Comparison of ENCODE assay signal across 1 cellular context in the genomic region with DNA sequence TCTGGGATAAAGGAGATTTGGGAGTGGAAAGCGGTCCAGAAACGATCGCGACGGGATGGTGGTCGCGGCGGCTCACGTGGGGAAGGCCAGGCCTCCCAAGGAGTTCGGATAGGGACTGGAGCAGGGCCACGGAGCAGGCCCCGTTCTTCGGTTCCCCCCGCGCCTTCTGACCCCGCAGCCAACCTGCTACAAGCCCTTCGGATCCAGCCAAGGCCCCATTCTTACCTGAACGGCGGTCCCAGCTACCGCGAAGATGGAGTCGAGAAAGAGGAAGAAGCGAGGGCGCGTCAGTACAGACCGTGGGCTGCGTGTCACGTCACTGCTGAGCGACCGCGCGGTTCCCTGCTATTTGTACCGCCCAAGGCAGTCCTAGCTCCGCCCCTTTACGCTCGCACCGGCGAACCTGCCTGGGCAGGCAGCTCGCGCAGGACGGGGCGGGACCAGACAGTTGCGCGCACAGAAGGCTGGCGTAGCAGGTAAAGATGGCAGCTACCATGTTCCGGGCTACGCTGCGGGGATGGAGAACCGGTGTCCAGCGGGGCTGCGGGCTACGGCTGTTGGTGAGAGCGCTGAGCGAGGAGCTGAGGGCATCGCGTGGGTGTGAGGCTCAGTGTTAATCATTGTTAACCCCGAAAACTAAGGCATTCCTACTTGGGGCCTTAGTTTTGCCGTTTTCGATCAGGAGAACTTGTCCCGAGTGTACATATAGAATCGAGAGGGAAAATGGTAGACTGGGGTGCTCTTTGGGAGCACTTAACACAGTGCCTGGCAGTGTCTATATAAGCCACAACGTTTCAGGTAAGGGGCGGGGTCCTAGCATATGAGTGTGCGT.
TF ChIP-seq lines count a peak whose summit lies in the region.

A gene (minus strand): TSS at position 270 of the 832 bp plus-strand sequence. CDS start 321 bp downstream, outside the sequence.
A gene (plus strand): TSS at position 457 of the 832 bp plus-strand sequence. CDS start 26 bp downstream, at position 483.

TF ChIP-seq in GM12878, 131 proteins besides CTCF, POLR2A, EP300 and RAD21 (continued from another document and continues in another):
- TF ChIP-seq, protein P1, sequence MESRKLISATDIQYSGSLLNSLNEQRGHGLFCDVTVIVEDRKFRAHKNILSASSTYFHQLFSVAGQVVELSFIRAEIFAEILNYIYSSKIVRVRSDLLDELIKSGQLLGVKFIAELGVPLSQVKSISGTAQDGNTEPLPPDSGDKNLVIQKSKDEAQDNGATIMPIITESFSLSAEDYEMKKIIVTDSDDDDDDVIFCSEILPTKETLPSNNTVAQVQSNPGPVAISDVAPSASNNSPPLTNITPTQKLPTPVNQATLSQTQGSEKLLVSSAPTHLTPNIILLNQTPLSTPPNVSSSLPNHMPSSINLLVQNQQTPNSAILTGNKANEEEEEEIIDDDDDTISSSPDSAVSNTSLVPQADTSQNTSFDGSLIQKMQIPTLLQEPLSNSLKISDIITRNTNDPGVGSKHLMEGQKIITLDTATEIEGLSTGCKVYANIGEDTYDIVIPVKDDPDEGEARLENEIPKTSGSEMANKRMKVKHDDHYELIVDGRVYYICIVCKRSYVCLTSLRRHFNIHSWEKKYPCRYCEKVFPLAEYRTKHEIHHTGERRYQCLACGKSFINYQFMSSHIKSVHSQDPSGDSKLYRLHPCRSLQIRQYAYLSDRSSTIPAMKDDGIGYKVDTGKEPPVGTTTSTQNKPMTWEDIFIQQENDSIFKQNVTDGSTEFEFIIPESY (IDR thresholded peaks at IDR 0.05), result no peak
- TF ChIP-seq IKZF1 (conservative IDR thresholded peaks at IDR 0.05) (peak; percentile 77), ZNF274 (IDR thresholded peaks at IDR 0.05; ENCODE audit: insufficient read depth, insufficient read length) (no peak), IKZF2 (IDR thresholded peaks at IDR 0.05) (no peak), CBX5 (IDR thresholded peaks at IDR 0.05; ENCODE audit: low read depth) (no peak), YBX1 (IDR thresholded peaks at IDR 0.05) (no peak), SREBF1 (IDR thresholded peaks at IDR 0.05; ENCODE audit: low read length) (no peak), STAT1 (conservative IDR thresholded peaks at IDR 0.05) (0 out of 2 replicates have a peak, but pooled peaks have one; percentile 4), NRF1 (conservative IDR thresholded peaks at IDR 0.05; ENCODE audit: low read depth, low read length) (peak; percentile 91), RCOR1 (conservative IDR thresholded peaks at IDR 0.05; ENCODE audit: low read depth, low read length) (0 out of 2 replicates have a peak, but pooled peaks have one; percentile 31), EZH2 (IDR thresholded peaks at IDR 0.05; ENCODE audit: borderline replicate concordance, control insufficient read depth, low read depth, low read length) (no peak), SIN3A (IDR thresholded peaks at IDR 0.05; ENCODE audit: low read depth, low read length) (peak; percentile 94), POLR2AphosphoS5 (IDR thresholded peaks at IDR 0.05; ENCODE audit: low read length) (peak; percentile 94), BHLHE40 (IDR thresholded peaks at IDR 0.05; ENCODE audit: borderline replicate concordance in 1 of 2, low read depth in 2 of 2, low read length in 1 of 2) (peak; percentile 75 to 95; a peak in 3 of 4 replicates), KLF5 (IDR thresholded peaks at IDR 0.05; ENCODE audit: partially characterized antibody) (peak; percentile 16), JUNB (IDR thresholded peaks at IDR 0.05) (no peak), SMARCA5 (IDR thresholded peaks at IDR 0.05) (0 out of 2 replicates have a peak, but pooled peaks have one; percentile 13), TAF1 (IDR thresholded peaks at IDR 0.05; ENCODE audit: borderline replicate concordance, low read depth, low read length) (peak; percentile 93), JUND (IDR thresholded peaks at IDR 0.05; ENCODE audit: low read depth, low read length) (0 out of 2 replicates have a peak, but pooled peaks have one; percentile 32), ZNF217 (IDR thresholded peaks at IDR 0.05) (no peak), ZNF207 (IDR thresholded peaks at IDR 0.05; ENCODE audit: borderline replicate concordance) (peak; percentile 55; the same call in 1 of the 2 replicates), SIX5 (IDR thresholded peaks at IDR 0.05; ENCODE audit: low read depth, low read length, severe bottlenecking) (peak; percentile 44), POLR2AphosphoS2 (IDR thresholded peaks at IDR 0.05; ENCODE audit: low read depth, low read length) (0 out of 2 replicates have a peak, but pooled peaks have one; percentile 78), SMAD1 (IDR thresholded peaks at IDR 0.05; ENCODE audit: low read depth, partially characterized antibody) (no peak), RELA (IDR thresholded peaks at IDR 0.05; ENCODE audit: borderline replicate concordance, partially characterized antibody) (peak; percentile 39), TBL1XR1 (IDR thresholded peaks at IDR 0.05; ENCODE audit: low read depth, low read length) (peak; percentile 70; the same call in 1 of the 2 replicates), PML (IDR thresholded peaks at IDR 0.05; ENCODE audit: low read length) (peak; percentile 84), LARP7 (IDR thresholded peaks at IDR 0.05) (no peak; the same call in 1 of the 2 replicates)
- TF ChIP-seq, protein P2, sequence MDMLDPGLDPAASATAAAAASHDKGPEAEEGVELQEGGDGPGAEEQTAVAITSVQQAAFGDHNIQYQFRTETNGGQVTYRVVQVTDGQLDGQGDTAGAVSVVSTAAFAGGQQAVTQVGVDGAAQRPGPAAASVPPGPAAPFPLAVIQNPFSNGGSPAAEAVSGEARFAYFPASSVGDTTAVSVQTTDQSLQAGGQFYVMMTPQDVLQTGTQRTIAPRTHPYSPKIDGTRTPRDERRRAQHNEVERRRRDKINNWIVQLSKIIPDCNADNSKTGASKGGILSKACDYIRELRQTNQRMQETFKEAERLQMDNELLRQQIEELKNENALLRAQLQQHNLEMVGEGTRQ (IDR thresholded peaks at IDR 0.05; ENCODE audit: borderline replicate concordance, low read depth, low read length), result no peak
- TF ChIP-seq, protein P3, sequence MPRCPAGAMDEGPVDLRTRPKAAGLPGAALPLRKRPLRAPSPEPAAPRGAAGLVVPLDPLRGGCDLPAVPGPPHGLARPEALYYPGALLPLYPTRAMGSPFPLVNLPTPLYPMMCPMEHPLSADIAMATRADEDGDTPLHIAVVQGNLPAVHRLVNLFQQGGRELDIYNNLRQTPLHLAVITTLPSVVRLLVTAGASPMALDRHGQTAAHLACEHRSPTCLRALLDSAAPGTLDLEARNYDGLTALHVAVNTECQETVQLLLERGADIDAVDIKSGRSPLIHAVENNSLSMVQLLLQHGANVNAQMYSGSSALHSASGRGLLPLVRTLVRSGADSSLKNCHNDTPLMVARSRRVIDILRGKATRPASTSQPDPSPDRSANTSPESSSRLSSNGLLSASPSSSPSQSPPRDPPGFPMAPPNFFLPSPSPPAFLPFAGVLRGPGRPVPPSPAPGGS (IDR thresholded peaks at IDR 0.05; ENCODE audit: borderline replicate concordance, insufficient read depth, low read depth, low read length, poor library complexity, severe bottlenecking), result no peak
- TF ChIP-seq, protein P4, sequence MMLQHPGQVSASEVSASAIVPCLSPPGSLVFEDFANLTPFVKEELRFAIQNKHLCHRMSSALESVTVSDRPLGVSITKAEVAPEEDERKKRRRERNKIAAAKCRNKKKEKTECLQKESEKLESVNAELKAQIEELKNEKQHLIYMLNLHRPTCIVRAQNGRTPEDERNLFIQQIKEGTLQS (IDR thresholded peaks at IDR 0.05; ENCODE audit: borderline replicate concordance, extremely low read depth, low read depth, low read length), result peak; percentile 74; the same call in 1 of the 2 replicates
- TF ChIP-seq, protein P5, sequence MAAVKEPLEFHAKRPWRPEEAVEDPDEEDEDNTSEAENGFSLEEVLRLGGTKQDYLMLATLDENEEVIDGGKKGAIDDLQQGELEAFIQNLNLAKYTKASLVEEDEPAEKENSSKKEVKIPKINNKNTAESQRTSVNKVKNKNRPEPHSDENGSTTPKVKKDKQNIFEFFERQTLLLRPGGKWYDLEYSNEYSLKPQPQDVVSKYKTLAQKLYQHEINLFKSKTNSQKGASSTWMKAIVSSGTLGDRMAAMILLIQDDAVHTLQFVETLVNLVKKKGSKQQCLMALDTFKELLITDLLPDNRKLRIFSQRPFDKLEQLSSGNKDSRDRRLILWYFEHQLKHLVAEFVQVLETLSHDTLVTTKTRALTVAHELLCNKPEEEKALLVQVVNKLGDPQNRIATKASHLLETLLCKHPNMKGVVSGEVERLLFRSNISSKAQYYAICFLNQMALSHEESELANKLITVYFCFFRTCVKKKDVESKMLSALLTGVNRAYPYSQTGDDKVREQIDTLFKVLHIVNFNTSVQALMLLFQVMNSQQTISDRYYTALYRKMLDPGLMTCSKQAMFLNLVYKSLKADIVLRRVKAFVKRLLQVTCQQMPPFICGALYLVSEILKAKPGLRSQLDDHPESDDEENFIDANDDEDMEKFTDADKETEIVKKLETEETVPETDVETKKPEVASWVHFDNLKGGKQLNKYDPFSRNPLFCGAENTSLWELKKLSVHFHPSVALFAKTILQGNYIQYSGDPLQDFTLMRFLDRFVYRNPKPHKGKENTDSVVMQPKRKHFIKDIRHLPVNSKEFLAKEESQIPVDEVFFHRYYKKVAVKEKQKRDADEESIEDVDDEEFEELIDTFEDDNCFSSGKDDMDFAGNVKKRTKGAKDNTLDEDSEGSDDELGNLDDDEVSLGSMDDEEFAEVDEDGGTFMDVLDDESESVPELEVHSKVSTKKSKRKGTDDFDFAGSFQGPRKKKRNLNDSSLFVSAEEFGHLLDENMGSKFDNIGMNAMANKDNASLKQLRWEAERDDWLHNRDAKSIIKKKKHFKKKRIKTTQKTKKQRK (IDR thresholded peaks at IDR 0.05; ENCODE audit: low read depth, low read length), result no peak
- TF ChIP-seq, protein P6, sequence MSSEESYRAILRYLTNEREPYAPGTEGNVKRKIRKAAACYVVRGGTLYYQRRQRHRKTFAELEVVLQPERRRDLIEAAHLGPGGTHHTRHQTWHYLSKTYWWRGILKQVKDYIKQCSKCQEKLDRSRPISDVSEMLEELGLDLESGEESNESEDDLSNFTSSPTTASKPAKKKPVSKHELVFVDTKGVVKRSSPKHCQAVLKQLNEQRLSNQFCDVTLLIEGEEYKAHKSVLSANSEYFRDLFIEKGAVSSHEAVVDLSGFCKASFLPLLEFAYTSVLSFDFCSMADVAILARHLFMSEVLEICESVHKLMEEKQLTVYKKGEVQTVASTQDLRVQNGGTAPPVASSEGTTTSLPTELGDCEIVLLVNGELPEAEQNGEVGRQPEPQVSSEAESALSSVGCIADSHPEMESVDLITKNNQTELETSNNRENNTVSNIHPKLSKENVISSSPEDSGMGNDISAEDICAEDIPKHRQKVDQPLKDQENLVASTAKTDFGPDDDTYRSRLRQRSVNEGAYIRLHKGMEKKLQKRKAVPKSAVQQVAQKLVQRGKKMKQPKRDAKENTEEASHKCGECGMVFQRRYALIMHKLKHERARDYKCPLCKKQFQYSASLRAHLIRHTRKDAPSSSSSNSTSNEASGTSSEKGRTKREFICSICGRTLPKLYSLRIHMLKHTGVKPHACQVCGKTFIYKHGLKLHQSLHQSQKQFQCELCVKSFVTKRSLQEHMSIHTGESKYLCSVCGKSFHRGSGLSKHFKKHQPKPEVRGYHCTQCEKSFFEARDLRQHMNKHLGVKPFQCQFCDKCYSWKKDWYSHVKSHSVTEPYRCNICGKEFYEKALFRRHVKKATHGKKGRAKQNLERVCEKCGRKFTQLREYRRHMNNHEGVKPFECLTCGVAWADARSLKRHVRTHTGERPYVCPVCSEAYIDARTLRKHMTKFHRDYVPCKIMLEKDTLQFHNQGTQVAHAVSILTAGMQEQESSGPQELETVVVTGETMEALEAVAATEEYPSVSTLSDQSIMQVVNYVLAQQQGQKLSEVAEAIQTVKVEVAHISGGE (CRISPR knock-in tag; IDR thresholded peaks at IDR 0.05), result no peak
- TF ChIP-seq, protein P7, sequence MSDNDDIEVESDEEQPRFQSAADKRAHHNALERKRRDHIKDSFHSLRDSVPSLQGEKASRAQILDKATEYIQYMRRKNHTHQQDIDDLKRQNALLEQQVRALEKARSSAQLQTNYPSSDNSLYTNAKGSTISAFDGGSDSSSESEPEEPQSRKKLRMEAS (IDR thresholded peaks at IDR 0.05; ENCODE audit: low read depth, low read length), result peak; percentile 22
- TF ChIP-seq, protein P8, sequence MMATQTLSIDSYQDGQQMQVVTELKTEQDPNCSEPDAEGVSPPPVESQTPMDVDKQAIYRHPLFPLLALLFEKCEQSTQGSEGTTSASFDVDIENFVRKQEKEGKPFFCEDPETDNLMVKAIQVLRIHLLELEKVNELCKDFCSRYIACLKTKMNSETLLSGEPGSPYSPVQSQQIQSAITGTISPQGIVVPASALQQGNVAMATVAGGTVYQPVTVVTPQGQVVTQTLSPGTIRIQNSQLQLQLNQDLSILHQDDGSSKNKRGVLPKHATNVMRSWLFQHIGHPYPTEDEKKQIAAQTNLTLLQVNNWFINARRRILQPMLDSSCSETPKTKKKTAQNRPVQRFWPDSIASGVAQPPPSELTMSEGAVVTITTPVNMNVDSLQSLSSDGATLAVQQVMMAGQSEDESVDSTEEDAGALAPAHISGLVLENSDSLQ (IDR thresholded peaks at IDR 0.05), result peak; percentile 69
- TF ChIP-seq, protein P9, sequence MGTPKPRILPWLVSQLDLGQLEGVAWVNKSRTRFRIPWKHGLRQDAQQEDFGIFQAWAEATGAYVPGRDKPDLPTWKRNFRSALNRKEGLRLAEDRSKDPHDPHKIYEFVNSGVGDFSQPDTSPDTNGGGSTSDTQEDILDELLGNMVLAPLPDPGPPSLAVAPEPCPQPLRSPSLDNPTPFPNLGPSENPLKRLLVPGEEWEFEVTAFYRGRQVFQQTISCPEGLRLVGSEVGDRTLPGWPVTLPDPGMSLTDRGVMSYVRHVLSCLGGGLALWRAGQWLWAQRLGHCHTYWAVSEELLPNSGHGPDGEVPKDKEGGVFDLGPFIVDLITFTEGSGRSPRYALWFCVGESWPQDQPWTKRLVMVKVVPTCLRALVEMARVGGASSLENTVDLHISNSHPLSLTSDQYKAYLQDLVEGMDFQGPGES (IDR thresholded peaks at IDR 0.05), result no peak
